8 cellular contexts compared by ENCODE assay signal in genomic region chr1:201170533-201171062, GRCh38. TPM values are rescaled to one million over a fixed set of nuclear protein-coding genes. Genes with fewer than 3 reads are reported as not detected.
DNase-seq lines count a peak whose midpoint lies in the region; TF ChIP-seq lines count a peak whose summit lies in the region.

No MANE protein-coding gene starts in this region.

- H3K27me3 Mint-ChIP-seq in neural crest cell (ENCODE audit: low read depth) = peaks cover 4% of the 10 kb centered on the region

- CTCF ChIA-PET in RWPE1 (lab: Yijun Ruan, JAX) = interaction anchor here (0.7 to 3.3 kb wide), 5 partner anchors 14 to 147 kb away, joined by 4 to 21 read pairs (median 7); partner anchors contain the start of genes IGFN1, KIF21B and TMEM9

- H3K4me3 ChIP-seq in fibroblast of villous mesenchyme (ENCODE audit: low read depth, low read length) (peak overlapping the region; percentile 67), stomach smooth muscle (ENCODE audit: low read length in 2 of 2) (peak overlapping the region; percentile 82 to 83)

- no peaks in the 10 kb centered on the region for H3K9me3 Mint-ChIP-seq in neural crest cell

- POLR2A ChIA-PET in RWPE1 (lab: Yijun Ruan, JAX; ENCODE audit: low non-redundant PET) = no interaction called here

- no peaks in the 10 kb centered on the region for H3K36me3 Mint-ChIP-seq in neural crest cell (ENCODE audit: low read depth)

- H3K27ac ChIP-seq in RWPE1 (peak overlapping the region; percentile 75), stomach smooth muscle (ENCODE audit: low read length) (peak overlapping the region; percentile 86)

- peaks cover 15% of the 10 kb centered on the region for H3K4me1 ChIP-seq in stomach smooth muscle (ENCODE audit: control insufficient read depth, insufficient read depth, low read length)

- peak; percentile 96 for DNase-seq in EL
- peak; percentile 98 for DNase-seq in GOT3 (lab: John Stamatoyannopoulos, UW)
- DNase-seq in LoVo (ENCODE audit: low spot score) = peak; percentile 96
- peak; percentile 99 for DNase-seq in RWPE1 (ENCODE audit: low spot score)
- peak; percentile 91 for DNase-seq in activated effector memory CD4-positive, alpha-beta T cell treated with anti-CD3 and anti-CD28 coated beads, Interleukin-2, amount 50 U/mL, for 16 hours
- DNase-seq in fibroblast of villous mesenchyme (ENCODE audit: low read depth) = peak; percentile 98
- peak; percentile 82 for DNase-seq in neural crest cell (ENCODE audit: low read depth, low spot score)

- peaks cover 37% of the 10 kb centered on the region for H3K4me1 Mint-ChIP-seq in neural crest cell

- H3K4me3 Mint-ChIP-seq in neural crest cell = peak overlapping the region; percentile 89

- H3K27me3 ChIP-seq in stomach smooth muscle (ENCODE audit: control insufficient read depth in 1 of 2, insufficient read depth in 2 of 2, low read length in 2 of 2) = no peaks in the 10 kb centered on the region

- no peaks in the 10 kb centered on the region for H3K9me3 ChIP-seq in stomach smooth muscle (ENCODE audit: control insufficient read depth in 2 of 2, low read length in 2 of 2)

- H3K9ac ChIP-seq in stomach smooth muscle (ENCODE audit: low read length in 2 of 2) = peak overlapping the region; percentile 83 to 91

- no peaks in the 10 kb centered on the region for H3K36me3 ChIP-seq in stomach smooth muscle (ENCODE audit: control insufficient read depth in 2 of 2, insufficient read depth in 2 of 2, low read length in 2 of 2)

- TF ChIP-seq CTCF in RWPE1 (conservative IDR thresholded peaks at IDR 0.05; ENCODE audit: low read depth) (no peak), fibroblast of villous mesenchyme (IDR thresholded peaks at IDR 0.05; ENCODE audit: insufficient read depth, low read depth, low read length) (no peak), neural crest cell (conservative IDR thresholded peaks at IDR 0.05) (no peak)

- peak overlapping the region; percentile 69 for H3K27ac Mint-ChIP-seq in neural crest cell (ENCODE audit: unreplicated experiment)

RNA-seq across cellular contexts. Expression of gene TMEM9, which starts 16.3 kb away (rescaled TPM):
- total RNA-seq in fibroblast of villous mesenchyme (41.2 and 52.2 TPM in 2 replicates), neural crest cell (78.1 and 89.4 TPM in 2 replicates)

RNA-seq across cellular contexts. Expression of gene IGFN1, which starts 20.0 kb away (rescaled TPM):
- total RNA-seq in fibroblast of villous mesenchyme (under 0.01 TPM in 2 replicates), neural crest cell (not detected in 2 replicates)

RNA-seq across cellular contexts. Expression of gene ASCL5, which starts 43.6 kb away (rescaled TPM):
- total RNA-seq in fibroblast of villous mesenchyme (not detected in 2 replicates), neural crest cell (not detected in 2 replicates)

RNA-seq across cellular contexts. Expression of gene CACNA1S, which starts 58.4 kb away (rescaled TPM):
- total RNA-seq in fibroblast of villous mesenchyme (not detected in 2 replicates), neural crest cell (0.07 TPM in 2 replicates)

Comparison
In these comparisons a context has a peak if more than half of its experiments do, and no peak if none do; other contexts are left out.
1. Peak in every context shown above with its lines: DNase-seq, H3K4me3 ChIP-seq and H3K27ac ChIP-seq.